ENCODE assay signal across 8 cellular contexts in the genomic region with DNA sequence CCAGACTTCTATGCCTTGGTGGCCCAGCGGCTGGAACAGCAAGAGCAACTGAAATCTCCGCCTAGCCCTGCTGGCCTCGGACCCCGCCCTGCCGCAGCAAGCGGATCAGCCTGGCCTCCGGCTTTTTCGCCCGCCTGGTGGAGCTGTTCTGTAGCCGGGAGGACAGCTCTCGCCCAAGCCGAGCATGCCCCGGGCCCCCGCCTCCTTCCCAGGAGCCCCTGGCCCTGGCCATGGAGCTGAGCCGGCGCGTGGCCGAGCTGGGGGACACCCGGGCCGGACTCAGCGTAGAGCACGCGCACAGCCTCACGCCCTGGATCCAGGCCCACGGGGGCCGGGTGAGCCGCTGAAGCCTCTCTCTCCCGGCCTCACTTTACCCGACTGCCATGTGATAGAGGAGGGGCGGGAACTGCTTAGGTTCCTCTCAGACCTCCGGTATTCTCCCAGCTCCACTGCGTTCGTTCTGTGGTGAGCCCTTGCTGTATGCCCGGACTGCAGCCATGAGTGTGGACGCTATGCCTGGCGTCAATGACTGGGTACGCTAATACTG. TPM values are rescaled to one million over a fixed set of nuclear protein-coding genes. Genes with fewer than 3 reads are reported as not detected.
DNase-seq lines count a peak whose midpoint lies in the region; ATAC-seq and TF ChIP-seq lines count a peak whose summit lies in the region.

No MANE protein-coding gene starts in this region.

- no peaks in the 10 kb centered on the region for H3K9me3 Mint-ChIP-seq in nephron progenitor cell

- no peaks in the 10 kb centered on the region for H3K36me3 ChIP-seq in esophagus muscularis mucosa

- peaks cover 0 to 8% (median 6%) of the 10 kb centered on the region in 4 donors for H3K4me1 ChIP-seq in esophagus muscularis mucosa

- H3K27me3 ChIP-seq in esophagus muscularis mucosa = peaks cover 0 to 26% (median 6%) of the 10 kb centered on the region in 4 donors

- WGBS in esophagus muscularis mucosa = 74% methylated on average over 4 of the region's 37 CpGs

- H3K36me3 Mint-ChIP-seq in nephron progenitor cell (ENCODE audit: low read depth) = no peaks in the 10 kb centered on the region

- TF ChIP-seq CTCF in esophagus muscularis mucosa (IDR thresholded peaks at IDR 0.05) = peak in 1 of 3 experiments; percentile 31
- peak; percentile 29 for TF ChIP-seq CTCF in nephron progenitor cell (IDR thresholded peaks at IDR 0.05)

- intact Hi-C loops in esophagus muscularis mucosa (cut with DNase I) = no loop called here

- TF ChIP-seq POLR2A in esophagus muscularis mucosa (IDR thresholded peaks at IDR 0.05; ENCODE audit: low read depth) = no peak

- no peak overlapping the region for H3K27ac ChIP-seq in esophagus muscularis mucosa (replicated peaks in 1 of 4)

- TF ChIP-seq EP300 in esophagus muscularis mucosa (IDR thresholded peaks at IDR 0.05) = no peak

- H3K4me1 Mint-ChIP-seq in nephron progenitor cell = peaks cover 4% of the 10 kb centered on the region

- no peaks in the 10 kb centered on the region for H3K9me3 ChIP-seq in esophagus muscularis mucosa

- peak overlapping the region; percentile 42 to 44 (median 43) for H3K4me3 ChIP-seq in esophagus muscularis mucosa

- DNase-seq in Daoy (ENCODE audit: low read depth) (peak; percentile 79), NCI-H446 (lab: John Stamatoyannopoulos, UW) (peak; percentile 14 to 84), esophagus muscularis mucosa (ENCODE audit: extremely low spot score) (no peak), nephron progenitor cell (peak; percentile 71), activated gamma-delta T cell (lab: John Stamatoyannopoulos, UW) (no peak), NCI-H1417 treated with DMSO at 0.1 percent for 48 hours (lab: John Stamatoyannopoulos, UW) (no peak), glomerular visceral epithelial cell (ENCODE audit: extremely low spot score) (no peak)

- H3K27ac Mint-ChIP-seq in nephron progenitor cell = no peak overlapping the region

- H3K4me3 Mint-ChIP-seq in nephron progenitor cell = peak overlapping the region; percentile 54

- H3K27me3 Mint-ChIP-seq in nephron progenitor cell (ENCODE audit: low read depth, poor library complexity) = peaks cover 8% of the 10 kb centered on the region

- ATAC-seq in HG03457 (IDR thresholded peaks at IDR 0.05; ENCODE audit: unreplicated experiment) = no peak

RNA-seq across cellular contexts. Expression of gene MRPL3, which starts 24.1 kb away (rescaled TPM):
- total RNA-seq in Daoy (2014; rRNA removed; shearing (Covaris generic)) = 423 and 459 TPM in 2 replicates
- 10 to 100 TPM; 50.7 to 73.4 (median 57.4) TPM for total RNA-seq in esophagus muscularis mucosa

Comparison
In these comparisons a context has a peak if more than half of its experiments do, and no peak if none do; other contexts are left out.
1. DNase-seq: peak in Daoy (single experiment), NCI-H446 (2 of 2) and nephron progenitor cell (single experiment); none in esophagus muscularis mucosa (single experiment), activated gamma-delta T cell (single experiment), NCI-H1417 treated with DMSO at 0.1 percent for 48 hours (single experiment) and glomerular visceral epithelial cell (single experiment).